In genomic region chr9:14908221-14909206, GRCh38 we compare ENCODE assay signal across 12 cellular contexts. TPM values are rescaled to one million over a fixed set of nuclear protein-coding genes. Genes with fewer than 3 reads are reported as not detected.
DNase-seq lines count a peak whose midpoint lies in the region; ATAC-seq and TF ChIP-seq lines count a peak whose summit lies in the region.
"Had no signal": no experiment of that assay in that cellular context is flagged by ENCODE, and none has a peak within 500 bp of the region (broad histone marks: within the 10 kb centered on the region; RNA-seq: fewer than 3 reads in every experiment).

No MANE protein-coding gene starts in this region.

- CTCF ChIA-PET in WTC11 (lab: Charles Lee): interaction anchor here (1.2 to 1.7 kb wide), 3 partner anchors 19 to 226 kb away, joined by 4 to 6 read pairs (median 5); no protein-coding TSS in a partner anchor
- CTCF ChIA-PET in CD4-positive, alpha-beta T cell (lab: Charles Lee): no interaction called here

- no peaks in the 10 kb centered on the region for H3K9me3 ChIP-seq in effector memory CD4-positive, alpha-beta T cell (ENCODE audit: control insufficient read depth, low read length)
- H3K9me3 ChIP-seq in CD4-positive, alpha-beta T cell (ENCODE audit: control insufficient read depth, low read length): no peaks in the 10 kb centered on the region

- ATAC-seq in GM21423 (IDR thresholded peaks at IDR 0.05; ENCODE audit: unreplicated experiment) (peak; percentile 42), WTC11 (peak; percentile 26), GM18867 (IDR thresholded peaks at IDR 0.05; ENCODE audit: unreplicated experiment) (no peak)
- ATAC-seq in CD4-positive, alpha-beta T cell (ENCODE audit: poor library complexity): no peak
- ATAC-seq: T-cell had no signal

- POLR2A ChIA-PET in WTC11 (lab: Charles Lee): no interaction called here
- POLR2A ChIA-PET in CD4-positive, alpha-beta T cell (lab: Charles Lee): no interaction called here

- H3K36me3 Mint-ChIP-seq in WTC11: no peaks in the 10 kb centered on the region
- no peaks in the 10 kb centered on the region for H3K36me3 Mint-ChIP-seq in CD4-positive, alpha-beta T cell (ENCODE audit: low read depth)
- H3K36me3 Mint-ChIP-seq: CD14-positive monocyte, T-cell had no signal

- no peak overlapping the region for H3K27ac ChIP-seq in effector memory CD4-positive, alpha-beta T cell (ENCODE audit: insufficient read depth, low read length, poor library complexity, severe bottlenecking)
- H3K27ac ChIP-seq in CD4-positive, alpha-beta T cell (ENCODE audit: low read depth, low read length): no peak overlapping the region

- no peak overlapping the region for H3K4me3 ChIP-seq in effector memory CD4-positive, alpha-beta T cell (ENCODE audit: insufficient read depth, low read depth, low read length, poor library complexity, severe bottlenecking)

- no peak overlapping the region; the same call in 1 of the 2 replicates for H3K4me3 Mint-ChIP-seq in WTC11
- no peak overlapping the region for H3K4me3 Mint-ChIP-seq in CD4-positive, alpha-beta T cell
- H3K4me3 Mint-ChIP-seq: CD14-positive monocyte, T-cell had no signal

- H3K9me3 Mint-ChIP-seq in WTC11: no peaks in the 10 kb centered on the region
- H3K9me3 Mint-ChIP-seq in CD4-positive, alpha-beta T cell: no peaks in the 10 kb centered on the region
- H3K9me3 Mint-ChIP-seq: T-cell had no signal

- DNase-seq in Caki2 (ENCODE audit: low read depth): peak; percentile 43
- DNase-seq in WTC11 (ENCODE audit: low spot score): no peak
- DNase-seq in mucosa of gallbladder (ENCODE audit: low spot score): peak; percentile 56
- DNase-seq in medulla oblongata (ENCODE audit: extremely low spot score): no peak
- DNase-seq in effector memory CD4-positive, alpha-beta T cell: no peak
- DNase-seq in CD4-positive, alpha-beta T cell: no peak
- DNase-seq: activated CD8-positive, alpha-beta memory T cell treated with anti-CD3 and anti-CD28 coated beads, Interleukin-2, amount 50 U/mL, for 4 hours; stimulated activated CD4-positive, alpha-beta T cell treated with anti-CD3 and anti-CD28 coated beads, Interleukin-2, amount 100 ng/mL, for 48 hours; T-cell had no signal

- no peaks in the 10 kb centered on the region for H3K4me1 ChIP-seq in effector memory CD4-positive, alpha-beta T cell (ENCODE audit: control insufficient read depth, insufficient read depth, low read length, poor library complexity, severe bottlenecking)

- H3K36me3 ChIP-seq in effector memory CD4-positive, alpha-beta T cell (ENCODE audit: control insufficient read depth, insufficient read depth, low read length): no peaks in the 10 kb centered on the region

- TF ChIP-seq CTCF in WTC11 (IDR thresholded peaks at IDR 0.05): no peak
- TF ChIP-seq CTCF in CD4-positive, alpha-beta T cell (IDR thresholded peaks at IDR 0.05): no peak

- no peak overlapping the region; the same call in 1 of the 2 replicates for H3K27ac Mint-ChIP-seq in WTC11
- H3K27ac Mint-ChIP-seq in CD4-positive, alpha-beta T cell: no peak overlapping the region
- H3K27ac Mint-ChIP-seq: CD14-positive monocyte, T-cell had no signal

- peaks cover 3% of the 10 kb centered on the region for H3K27me3 ChIP-seq in effector memory CD4-positive, alpha-beta T cell (replicated peaks; ENCODE audit: control insufficient read depth, insufficient read depth, low read length, poor library complexity, severe bottlenecking)
- H3K27me3 ChIP-seq in CD4-positive, alpha-beta T cell (ENCODE audit: control insufficient read depth, insufficient read depth, low read length): no peaks in the 10 kb centered on the region

- intact Hi-C loops in CD4-positive, alpha-beta T cell (cut with DNase I, micrococcal nuclease): no loop called here

- no peaks in the 10 kb centered on the region for H3K27me3 Mint-ChIP-seq in WTC11 (ENCODE audit: low read depth)
- H3K27me3 Mint-ChIP-seq in CD4-positive, alpha-beta T cell: peaks cover 9% of the 10 kb centered on the region

- H3K4me1 Mint-ChIP-seq in WTC11: peaks cover 27% of the 10 kb centered on the region
- H3K4me1 Mint-ChIP-seq in CD4-positive, alpha-beta T cell (ENCODE audit: low read depth): no peaks in the 10 kb centered on the region
- H3K4me1 Mint-ChIP-seq: CD14-positive monocyte, T-cell had no signal

- in situ Hi-C loops in Caki2 (cut with HindIII; ENCODE audit: low pct_unique_long_range_greater_than_20kb, low sequenced_read_pairs): no loop called here

TF ChIP-seq in WTC11, 78 proteins besides CTCF, POLR2A, EP300 and RAD21:
- TF ChIP-seq AR (CRISPR knock-in tag; IDR thresholded peaks at IDR 0.05): no peak
- no peak for TF ChIP-seq NFATC4 (CRISPR knock-in tag; IDR thresholded peaks at IDR 0.05)
- no peak for TF ChIP-seq CBFB (CRISPR knock-in tag; IDR thresholded peaks at IDR 0.05; ENCODE audit: low read depth)

RNA-seq across cellular contexts. Expression of gene FREM1, which starts 1.7 kb away (rescaled TPM):
- not detected in 2 replicates for total RNA-seq in Caki2 (2014; rRNA removed; shearing (Covaris generic); ENCODE audit: low replicate concordance)
- total RNA-seq in WTC11 (2021) (2.8 to 3.6 TPM (median 3.0 TPM) in 3 replicates), mucosa of gallbladder (8.2 TPM)
- under 1 TPM in 1 of 2 experiments, not detected in 1; 0.27 TPM for total RNA-seq in CD4-positive, alpha-beta T cell

Comparison
In these comparisons a context has a peak if more than half of its experiments do, and no peak if none do; other contexts are left out.
1. DNase-seq: peak in Caki2 (single experiment) and mucosa of gallbladder (single experiment); none in WTC11 (single experiment), medulla oblongata (single experiment), effector memory CD4-positive, alpha-beta T cell (0 of 3) and CD4-positive, alpha-beta T cell (0 of 10).
2. ATAC-seq: peak in GM21423 (single experiment) and WTC11 (single experiment); none in GM18867 (single experiment) and CD4-positive, alpha-beta T cell (single experiment).